13 cellular contexts compared by ENCODE assay signal in the genomic region with DNA sequence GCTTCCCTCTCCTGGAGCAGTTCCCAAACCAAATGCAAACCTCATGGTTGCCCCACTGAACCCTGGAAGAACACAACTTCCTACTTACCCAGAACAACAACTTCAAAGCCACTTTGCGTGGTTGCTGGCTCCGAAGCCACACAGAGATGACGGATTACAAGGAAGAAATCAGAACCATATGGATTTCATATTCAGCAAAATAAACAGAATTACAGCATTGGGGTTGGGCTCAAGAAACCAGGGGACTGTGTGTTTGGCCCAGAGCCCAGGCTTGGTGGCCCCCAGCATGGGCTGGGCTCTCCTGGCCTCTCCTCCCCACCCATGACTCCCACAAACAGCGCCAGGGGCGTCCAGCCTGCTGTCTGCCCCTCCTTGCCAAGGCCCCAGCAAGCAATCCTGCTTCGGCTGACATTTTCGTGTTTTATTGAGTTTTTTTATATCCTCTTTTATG.
DNase-seq lines count a peak whose midpoint lies in the region; ATAC-seq, FAIRE-seq and TF ChIP-seq lines count a peak whose summit lies in the region.
"Had no signal": no experiment of that assay in that cellular context is flagged by ENCODE, and none has a peak within 500 bp of the region (broad histone marks: within the 10 kb centered on the region; RNA-seq: fewer than 3 reads in every experiment).

No MANE protein-coding gene starts in this region.

- H2BK12ac ChIP-seq in mesenchymal stem cell (ENCODE audit: low read length in 2 of 2), result no peak overlapping the region

- no peak overlapping the region for H3K23ac ChIP-seq in mesenchymal stem cell (ENCODE audit: low read length in 2 of 2)

- H3K27ac ChIP-seq in esophagus muscularis mucosa (replicated peaks in 1 of 4) (peak overlapping the region; percentile 61 to 76 (median 71)), mesenchymal stem cell (ENCODE audit: low read length, poor library complexity, severe bottlenecking) (no peak overlapping the region), upper lobe of left lung (peak overlapping the region in 3 of 4 donors; percentile 38 to 61 (median 43)), brain microvascular endothelial cell (no peak overlapping the region)

- intact Hi-C loops in esophagus muscularis mucosa (cut with DNase I), result no loop called here

- peaks cover 20 to 53% (median 48%) of the 10 kb centered on the region in 4 donors for H3K4me1 ChIP-seq in esophagus muscularis mucosa
- peaks cover 8% of the 10 kb centered on the region for H3K4me1 ChIP-seq in mesenchymal stem cell (ENCODE audit: control insufficient read depth, insufficient read depth, low read depth, low read length)
- peaks cover 10 to 33% (median 25%) of the 10 kb centered on the region in 4 donors for H3K4me1 ChIP-seq in upper lobe of left lung

- H3K4me2 ChIP-seq in mesenchymal stem cell (ENCODE audit: low read length, poor library complexity, severe bottlenecking), result no peak overlapping the region

- H3K79me1 ChIP-seq in mesenchymal stem cell (replicated peaks; ENCODE audit: low read length, poor library complexity, severe bottlenecking), result peaks cover 9% of the 10 kb centered on the region

- ATAC-seq in upper lobe of left lung (ENCODE audit: low FRiP score in 2 of 2), result peak in 1 of 2 donors; percentile 64

- H3K4me1 Mint-ChIP-seq in progenitor cell of endocrine pancreas (ENCODE audit: low read depth), result no peaks in the 10 kb centered on the region

- H3K27me3 Mint-ChIP-seq in progenitor cell of endocrine pancreas, result peaks cover 3% of the 10 kb centered on the region

- TF ChIP-seq CTCF in esophagus muscularis mucosa (IDR thresholded peaks at IDR 0.05), result no peak
- TF ChIP-seq CTCF in upper lobe of left lung (IDR thresholded peaks at IDR 0.05), result no peak
- TF ChIP-seq CTCF in progenitor cell of endocrine pancreas (IDR thresholded peaks at IDR 0.05; ENCODE audit: unreplicated experiment), result no peak
- TF ChIP-seq CTCF in brain microvascular endothelial cell (IDR thresholded peaks at IDR 0.05; ENCODE audit: low read depth, low read length, missing control alignments), result no peak

- TF ChIP-seq POLR2A in esophagus muscularis mucosa (IDR thresholded peaks at IDR 0.05; ENCODE audit: low read depth), result no peak
- no peak for TF ChIP-seq POLR2A in upper lobe of left lung (IDR thresholded peaks at IDR 0.05)

- DNase-seq in MG63 (peak; percentile 39), esophagus muscularis mucosa (ENCODE audit: extremely low spot score) (no peak), mesenchymal stem cell (no peak), upper lobe of left lung (peak; percentile 39 to 60), progenitor cell of endocrine pancreas (ENCODE audit: low spot score, unreplicated experiment) (no peak), GM19239 (ENCODE audit: insufficient read length, low spot score) (no peak), brain microvascular endothelial cell (no peak)
- DNase-seq in central memory CD4-positive, alpha-beta T cell, result no peak
- DNase-seq: activated CD4-positive, alpha-beta T cell treated with anti-CD3 and anti-CD28 coated beads for 4 hours; activated effector memory CD4-positive, alpha-beta T cell treated with Interleukin-2 at 50 U/mL for 16 hours; cerebellar nuclear complex; head of caudate nucleus; NCI-H1105 had no signal

- no peak overlapping the region for H3K4ac ChIP-seq in mesenchymal stem cell (ENCODE audit: low read depth in 1 of 2, low read length in 2 of 2)

- TF ChIP-seq EP300 in esophagus muscularis mucosa (IDR thresholded peaks at IDR 0.05), result no peak
- no peak for TF ChIP-seq EP300 in upper lobe of left lung (IDR thresholded peaks at IDR 0.05)

- no peaks in the 10 kb centered on the region for H3K27me3 ChIP-seq in MG63
- no peaks in the 10 kb centered on the region for H3K27me3 ChIP-seq in esophagus muscularis mucosa
- no peaks in the 10 kb centered on the region for H3K27me3 ChIP-seq in mesenchymal stem cell (ENCODE audit: control insufficient read depth in 1 of 2, insufficient read depth in 1 of 2, low read length in 2 of 2)
- no peaks in the 10 kb centered on the region for H3K27me3 ChIP-seq in upper lobe of left lung
- no peaks in the 10 kb centered on the region for H3K27me3 ChIP-seq in brain microvascular endothelial cell (replicated peaks)

- no peak overlapping the region for H2AK5ac ChIP-seq in mesenchymal stem cell (ENCODE audit: low read length, severe bottlenecking)

- peak overlapping the region; percentile 84 for H3K9ac ChIP-seq in mesenchymal stem cell (ENCODE audit: low read length)

- H3K4me3 ChIP-seq in MG63 (no peak overlapping the region), esophagus muscularis mucosa (no peak overlapping the region), mesenchymal stem cell (ENCODE audit: insufficient read depth in 1 of 2, low read depth in 1 of 2, low read length in 2 of 2) (peak overlapping the region in 1 of 2 experiments; percentile 28), upper lobe of left lung (no peak overlapping the region), brain microvascular endothelial cell (ENCODE audit: low read depth, low read length) (no peak overlapping the region)

- in situ Hi-C loops in brain microvascular endothelial cell (cut with HindIII; ENCODE audit: low pct_ligation_motif_present, low sequenced_read_pairs), result no loop called here

- H2BK120ac ChIP-seq in mesenchymal stem cell (ENCODE audit: low read depth, low read length), result no peak overlapping the region

- no peak overlapping the region for H4K91ac ChIP-seq in mesenchymal stem cell (ENCODE audit: low read length)

- no peak overlapping the region for H3K14ac ChIP-seq in mesenchymal stem cell (ENCODE audit: low read length in 2 of 2)

- no peak overlapping the region for H3K27ac Mint-ChIP-seq in progenitor cell of endocrine pancreas

- WGBS in esophagus muscularis mucosa, result 55% methylated on average over 7 of the region's 7 CpGs
- WGBS in mesenchymal stem cell, result 90% methylated on average over 7 of the region's 7 CpGs
- WGBS in upper lobe of left lung, 2 donors, result 52 to 56% methylated on average over 7 of the region's 7 CpGs

- no peak overlapping the region for H2BK15ac ChIP-seq in mesenchymal stem cell (ENCODE audit: low read depth, poor library complexity, severe bottlenecking)

- FAIRE-seq in GM19239 (lab: Jason Lieb, UNC), result no peak

- H3K9me3 Mint-ChIP-seq in progenitor cell of endocrine pancreas (ENCODE audit: low read depth), result peaks cover 7% of the 10 kb centered on the region

- no peak overlapping the region for H4K8ac ChIP-seq in mesenchymal stem cell (ENCODE audit: low read length)

- H2AFZ ChIP-seq in mesenchymal stem cell (ENCODE audit: low read depth, low read length), result no peak overlapping the region

- H3K9me3 ChIP-seq in MG63, result peaks cover 5% of the 10 kb centered on the region; the same call in 1 of the 2 replicates
- H3K9me3 ChIP-seq in esophagus muscularis mucosa, result peaks cover 0 to 7% (median 2%) of the 10 kb centered on the region in 4 donors
- peaks cover 5% of the 10 kb centered on the region for H3K9me3 ChIP-seq in mesenchymal stem cell (ENCODE audit: control insufficient read depth, low read length)
- H3K9me3 ChIP-seq in upper lobe of left lung, result peaks cover 0 to 4% (median 0%) of the 10 kb centered on the region in 4 donors

- no peak overlapping the region for H2BK5ac ChIP-seq in mesenchymal stem cell (ENCODE audit: low read depth, low read length, poor library complexity, severe bottlenecking)

- H3K18ac ChIP-seq in mesenchymal stem cell (ENCODE audit: low read depth in 1 of 2, low read length in 2 of 2), result no peak overlapping the region

- no peak overlapping the region for H3K4me3 Mint-ChIP-seq in progenitor cell of endocrine pancreas (ENCODE audit: low read depth)

- H3K36me3 Mint-ChIP-seq in progenitor cell of endocrine pancreas (ENCODE audit: insufficient read depth), result no peaks in the 10 kb centered on the region

- H3K36me3 ChIP-seq in MG63 (no peaks in the 10 kb centered on the region), esophagus muscularis mucosa (no peaks in the 10 kb centered on the region), mesenchymal stem cell (ENCODE audit: control insufficient read depth in 1 of 2, insufficient read depth in 2 of 2, low read depth in 1 of 2, low read length in 2 of 2) (peaks cover 0 to 5% of the 10 kb centered on the region in 2 experiments), upper lobe of left lung (no peaks in the 10 kb centered on the region), brain microvascular endothelial cell (replicated peaks) (no peaks in the 10 kb centered on the region)

Comparison
In these comparisons a context has a peak if more than half of its experiments do, and no peak if none do; other contexts are left out.
1. DNase-seq: peak in MG63 (single experiment) and upper lobe of left lung (2 of 2); none in esophagus muscularis mucosa (single experiment), mesenchymal stem cell (single experiment), central memory CD4-positive, alpha-beta T cell (single experiment), progenitor cell of endocrine pancreas (single experiment), GM19239 (single experiment) and brain microvascular endothelial cell (single experiment).
2. H3K27ac ChIP-seq: peak in esophagus muscularis mucosa (4 of 4) and upper lobe of left lung (3 of 4); none in mesenchymal stem cell (single experiment) and brain microvascular endothelial cell (single experiment).